32 cellular contexts compared by ENCODE assay signal in the genomic region with DNA sequence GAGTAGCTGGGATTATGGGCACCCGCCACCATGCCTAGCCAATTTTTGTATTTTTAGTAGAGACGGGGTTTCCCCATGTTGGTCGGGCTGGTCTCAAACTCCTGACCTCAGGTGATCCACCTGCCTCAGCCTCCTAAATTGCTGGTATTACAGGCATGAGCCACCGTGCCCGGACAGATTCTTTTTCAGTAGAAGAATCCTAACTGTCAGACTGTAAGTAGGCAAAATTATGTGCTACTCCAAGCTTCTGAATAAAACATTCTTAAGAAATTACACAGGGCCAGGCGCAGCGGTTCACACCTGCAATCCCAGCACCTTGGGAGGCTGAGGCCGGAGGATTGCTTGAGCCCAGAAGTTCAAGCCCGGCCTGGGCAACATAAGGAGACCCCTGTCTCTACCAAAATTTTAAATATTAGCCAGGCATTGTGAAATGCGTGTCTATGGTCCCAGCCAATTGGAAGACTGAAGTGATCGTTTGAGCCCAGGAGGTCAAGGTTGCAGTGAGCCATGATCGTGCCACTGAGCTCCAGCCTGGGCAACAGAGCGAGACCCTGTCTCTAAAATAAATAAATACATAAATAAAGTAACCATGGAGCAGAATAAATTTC.
"Had no signal": no experiment of that assay in that cellular context is flagged by ENCODE, and none has a peak within 500 bp of the region (broad histone marks: within the 10 kb centered on the region; RNA-seq: fewer than 3 reads in every experiment).

No MANE protein-coding gene starts in this region.

- H3K9me3 ChIP-seq: adrenal gland, body of pancreas, breast epithelium, Peyer's patch had no signal

- H3K4me3 Mint-ChIP-seq: activated CD8-positive, alpha-beta T cell treated with anti-CD3 and anti-CD28 coated beads for 36 hours; activated naive CD4-positive, alpha-beta T cell treated with anti-CD3 and anti-CD28 coated beads for 36 hours; activated T-cell treated with anti-CD3 and anti-CD28 coated beads, Interleukin-2, amount 50 U/mL, for 4 hours; activated T-helper 1 cell treated with anti-CD3 and anti-CD28 coated beads, Interleukin-12 subunit alpha, Interleukin-12 subunit beta, Interleukin-2, Interleukin-4 antibody, amounts not matched to agents 30 ng/mL and 10 ng/mL and 1 ng/mL, durations not matched to agents 14 hours and 24 hours and 36 hours; T-cell; T-helper 17 cell had no signal

- H3K36me3 ChIP-seq: adrenal gland, breast epithelium, Peyer's patch had no signal

- H3K27ac ChIP-seq: adrenal gland, body of pancreas, breast epithelium, Peyer's patch, VCaP had no signal

- DNase-seq: activated CD4-positive, alpha-beta T cell treated with anti-CD3 and anti-CD28 coated beads for 1 hour; activated CD4-positive, alpha-beta T cell treated with anti-CD3 and anti-CD28 coated beads for 48 hours; activated CD4-positive, CD25-positive, alpha-beta regulatory T cell; activated CD8-positive, alpha-beta T cell treated with anti-CD3 and anti-CD28 coated beads for 36 hours; activated gamma-delta T cell treated with Interleukin-2 at 50 U/mL for 16 hours; activated naive CD4-positive, alpha-beta T cell treated with anti-CD3 and anti-CD28 coated beads for 36 hours; activated T-cell treated with anti-CD3 and anti-CD28 coated beads, Interleukin-2, amount 50 U/mL, for 4 hours; adrenal gland; body of pancreas; cerebellar nuclear complex; KG1; MM.1S; MV-4-11; NCI-H1092; NCI-H1436 treated with DMSO at 0.1 percent for 48 hours; NCI-H1694 treated with DMSO at 0.1 percent for 48 hours; NCI-H2029; NCI-H345; NCI-H524 treated with DMSO at 0.1 percent for 48 hours; PC-3; Peyer's patch; RPMI8226; SIG-M5; T-cell; T-helper 17 cell; T-helper 9 cell had no signal

- H3K9me3 Mint-ChIP-seq: activated CD8-positive, alpha-beta T cell treated with anti-CD3 and anti-CD28 coated beads for 36 hours; activated naive CD4-positive, alpha-beta T cell treated with anti-CD3 and anti-CD28 coated beads for 36 hours; activated naive CD4-positive, alpha-beta T cell treated with anti-CD3 and anti-CD28 coated beads, Interleukin-2, amount 50 U/mL, for 72 hours; activated T-cell treated with anti-CD3 and anti-CD28 coated beads, Interleukin-2, amount 50 U/mL, for 4 hours; activated T-helper 1 cell treated with anti-CD3 and anti-CD28 coated beads, Interleukin-12 subunit alpha, Interleukin-12 subunit beta, Interleukin-2, Interleukin-4 antibody, amounts not matched to agents 30 ng/mL and 10 ng/mL and 1 ng/mL, durations not matched to agents 14 hours and 24 hours and 36 hours; T-cell had no signal

- H3K4me3 ChIP-seq: adrenal gland, body of pancreas, breast epithelium, Peyer's patch had no signal

- H3K27me3 ChIP-seq: adrenal gland, body of pancreas, breast epithelium, Peyer's patch had no signal

- ATAC-seq: activated CD8-positive, alpha-beta T cell treated with anti-CD3 and anti-CD28 coated beads for 36 hours; activated naive CD4-positive, alpha-beta T cell treated with anti-CD3 and anti-CD28 coated beads, Interleukin-2, amount 50 U/mL, for 72 hours; activated T-cell treated with anti-CD3 and anti-CD28 coated beads, Interleukin-2, amount 50 U/mL, for 4 hours; body of pancreas; PC-3; Right ventricle myocardium inferior; SK-N-SH treated with all-trans-retinoic acid at 6 μM for 48 hours; T-cell; T-helper 17 cell had no signal

- H3K4me1 Mint-ChIP-seq: T-cell, T-helper 17 cell had no signal

- H3K27ac Mint-ChIP-seq: activated CD8-positive, alpha-beta T cell treated with anti-CD3 and anti-CD28 coated beads for 36 hours; activated naive CD4-positive, alpha-beta T cell treated with anti-CD3 and anti-CD28 coated beads for 36 hours; activated naive CD4-positive, alpha-beta T cell treated with anti-CD3 and anti-CD28 coated beads, Interleukin-2, amount 50 U/mL, for 72 hours; activated T-helper 1 cell treated with anti-CD3 and anti-CD28 coated beads, Interleukin-12 subunit alpha, Interleukin-12 subunit beta, Interleukin-2, Interleukin-4 antibody, amounts not matched to agents 30 ng/mL and 10 ng/mL and 1 ng/mL, durations not matched to agents 14 hours and 24 hours and 36 hours; T-cell; T-helper 17 cell had no signal

- H3K36me3 Mint-ChIP-seq: activated naive CD4-positive, alpha-beta T cell treated with anti-CD3 and anti-CD28 coated beads, Interleukin-2, amount 50 U/mL, for 72 hours; T-cell had no signal

- H3K4me1 ChIP-seq: adrenal gland, body of pancreas, breast epithelium, Peyer's patch had no signal
